Comparison of ENCODE assay signal across 34 cellular contexts in genomic region chr13:28219408-28220099, GRCh38.
"Had no signal": no experiment of that assay in that cellular context is flagged by ENCODE, and none has a peak within 500 bp of the region (broad histone marks: within the 10 kb centered on the region; RNA-seq: fewer than 3 reads in every experiment).

No MANE protein-coding gene starts in this region.

- ATAC-seq: activated T-cell treated with anti-CD3 and anti-CD28 coated beads, Interleukin-2, amount 50 U/mL, for 4 hours; PC-3 had no signal

- H3K36me3 ChIP-seq: brain microvascular endothelial cell had no signal

- H3K4me3 Mint-ChIP-seq: activated B cell treated with CpG ODN at 0.5 μM for 24 hours; activated CD4-positive, alpha-beta memory T cell treated with anti-CD3 and anti-CD28 coated beads for 36 hours; activated naive CD4-positive, alpha-beta T cell treated with anti-CD3 and anti-CD28 coated beads, Interleukin-2, amount 10 ng/mL, durations not matched to agents 7 days and 5 days; activated naive CD8-positive, alpha-beta T cell; activated T-cell treated with anti-CD3 and anti-CD28 coated beads, Interleukin-2, amount 50 U/mL, for 4 hours; activated T-helper 1 cell treated with anti-CD3 and anti-CD28 coated beads, Interleukin-12 subunit alpha, Interleukin-12 subunit beta, Interleukin-2, Interleukin-4 antibody, amounts not matched to agents 30 ng/mL and 10 ng/mL and 1 ng/mL, durations not matched to agents 14 hours and 24 hours and 36 hours had no signal

- H3K27me3 Mint-ChIP-seq: activated B cell treated with CpG ODN at 0.5 μM for 24 hours; activated CD4-positive, alpha-beta memory T cell treated with anti-CD3 and anti-CD28 coated beads for 36 hours; activated naive CD4-positive, alpha-beta T cell treated with anti-CD3 and anti-CD28 coated beads, Interleukin-2, amount 10 ng/mL, durations not matched to agents 7 days and 5 days; activated naive CD8-positive, alpha-beta T cell had no signal

- H3K27me3 ChIP-seq: brain microvascular endothelial cell, Peyer's patch had no signal

- H3K9me3 Mint-ChIP-seq: activated B cell treated with CpG ODN at 0.5 μM for 24 hours; activated CD4-positive, alpha-beta memory T cell treated with anti-CD3 and anti-CD28 coated beads for 36 hours; activated naive CD4-positive, alpha-beta T cell treated with anti-CD3 and anti-CD28 coated beads, Interleukin-2, amount 10 ng/mL, durations not matched to agents 7 days and 5 days; activated T-cell treated with anti-CD3 and anti-CD28 coated beads, Interleukin-2, amount 50 U/mL, for 4 hours; activated T-helper 1 cell treated with anti-CD3 and anti-CD28 coated beads, Interleukin-12 subunit alpha, Interleukin-12 subunit beta, Interleukin-2, Interleukin-4 antibody, amounts not matched to agents 30 ng/mL and 10 ng/mL and 1 ng/mL, durations not matched to agents 14 hours and 24 hours and 36 hours had no signal

- H3K4me3 ChIP-seq: Peyer's patch had no signal

- H3K4me1 ChIP-seq: Peyer's patch had no signal

- DNase-seq: activated B cell treated with CpG ODN at 0.5 μM for 24 hours; activated CD4-positive, alpha-beta memory T cell treated with anti-CD3 and anti-CD28 coated beads for 36 hours; activated CD4-positive, alpha-beta T cell treated with anti-CD3 and anti-CD28 coated beads for 4 hours; activated CD4-positive, alpha-beta T cell treated with anti-CD3 and anti-CD28 coated beads, Interleukin-2, amount 50 U/mL, for 1 hour; activated CD4-positive, CD25-positive, alpha-beta regulatory T cell treated with anti-CD3 and anti-CD28 coated beads, Interleukin-2, amount 50 U/mL, for 72 hours; activated CD8-positive, alpha-beta memory T cell treated with anti-CD3 and anti-CD28 coated beads, Interleukin-2, amount 50 U/mL, for 4 hours; activated effector memory CD4-positive, alpha-beta T cell treated with Interleukin-2 at 50 U/mL for 16 hours; activated naive CD4-positive, alpha-beta T cell treated with anti-CD3 and anti-CD28 coated beads, Interleukin-2, amount 10 ng/mL, durations not matched to agents 7 days and 5 days; activated T-cell treated with anti-CD3 and anti-CD28 coated beads for 4 hours; activated T-cell treated with anti-CD3 and anti-CD28 coated beads, Interleukin-2, amount 50 U/mL, for 4 hours; amniotic stem cell; aorta; central memory CD4-positive, alpha-beta T cell; MM.1S; NCI-H1048; NCI-H1105 treated with DMSO at 0.1 percent for 48 hours; NCI-H1436; NCI-H1694; NCI-H1930; NCI-H345; NCI-H524 treated with DMSO at 0.1 percent for 48 hours; PC-3; Peyer's patch; RPMI8226; SIG-M5; SW 1271; T-helper 1 cell; T-helper 2 cell; T-helper 9 cell had no signal

- H3K4me1 Mint-ChIP-seq: activated naive CD4-positive, alpha-beta T cell treated with anti-CD3 and anti-CD28 coated beads, Interleukin-2, amount 10 ng/mL, durations not matched to agents 7 days and 5 days had no signal

- H3K27ac Mint-ChIP-seq: activated B cell treated with CpG ODN at 0.5 μM for 24 hours; activated CD4-positive, alpha-beta memory T cell treated with anti-CD3 and anti-CD28 coated beads for 36 hours; activated naive CD8-positive, alpha-beta T cell; activated T-helper 1 cell treated with anti-CD3 and anti-CD28 coated beads, Interleukin-12 subunit alpha, Interleukin-12 subunit beta, Interleukin-2, Interleukin-4 antibody, amounts not matched to agents 30 ng/mL and 10 ng/mL and 1 ng/mL, durations not matched to agents 14 hours and 24 hours and 36 hours had no signal

- H3K27ac ChIP-seq: brain microvascular endothelial cell, KMS-11, Peyer's patch, VCaP had no signal

- H3K9me3 ChIP-seq: Peyer's patch had no signal
